Comparison of ENCODE assay signal across 1 cellular context in the genomic region with DNA sequence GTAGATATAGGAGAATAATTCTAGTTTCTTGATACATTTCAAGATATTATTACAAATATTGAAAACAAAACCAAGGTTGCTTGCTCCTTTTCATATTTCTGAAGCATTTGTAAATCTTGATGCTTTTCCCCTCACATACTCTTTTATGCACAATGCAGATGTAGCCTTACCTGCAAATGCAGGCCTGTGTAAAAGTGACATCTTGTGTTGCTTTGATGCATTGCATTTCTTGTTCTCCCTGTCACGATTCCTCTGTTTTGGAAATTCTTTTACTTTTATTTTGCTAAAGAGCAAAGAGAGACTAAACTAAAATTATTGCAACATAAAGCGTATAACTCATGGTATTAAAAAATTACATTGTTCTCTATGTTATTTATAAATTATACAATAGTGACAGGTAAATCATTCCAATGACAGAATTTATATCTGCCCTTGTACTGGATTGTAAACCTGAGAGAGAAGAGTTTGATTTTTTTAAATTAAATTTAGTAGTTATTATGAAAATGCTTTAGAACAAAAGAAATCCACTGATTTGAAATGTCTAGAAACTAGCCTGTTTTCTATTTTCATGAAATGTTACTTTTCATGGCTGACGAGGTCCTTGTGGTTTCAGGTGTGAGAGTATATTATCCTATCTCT.
TF ChIP-seq lines count a peak whose summit lies in the region.

No MANE protein-coding gene starts in this region.

TF ChIP-seq in HCT116, 20 proteins besides CTCF, POLR2A, EP300 and RAD21 (continued from another document):
- TF ChIP-seq EGR1 (IDR thresholded peaks at IDR 0.05; ENCODE audit: low read depth) (no peak), CBX3 (IDR thresholded peaks at IDR 0.05; ENCODE audit: low read depth) (no peak), JUND (IDR thresholded peaks at IDR 0.05) (no peak)
